9 cellular contexts compared by ENCODE assay signal in genomic region chr11:11010624-11011127, GRCh38.
A peak's percentile ranks its signal among the peaks of the same experiment; 100 is the strongest.
DNase-seq lines count a peak whose midpoint lies in the region; ATAC-seq and TF ChIP-seq lines count a peak whose summit lies in the region.
"Had no signal": no experiment of that assay in that cellular context is flagged by ENCODE, and none has a peak within 500 bp of the region (broad histone marks: within the 10 kb centered on the region; RNA-seq: fewer than 3 reads in every experiment).

No MANE protein-coding gene starts in this region.

- POLR2A ChIA-PET in A673 (lab: Charles Lee; ENCODE audit: low non-redundant PET): no interaction called here

- H3K36me3 Mint-ChIP-seq in activated naive CD8-positive, alpha-beta T cell treated with anti-CD3 and anti-CD28 coated beads, Interleukin-2, amount 50 U/mL, for 24 hours (ENCODE audit: low read depth): no peaks in the 10 kb centered on the region

- 34% methylated on average over 5 of the region's 8 CpGs for WGBS in mammary epithelial cell (ENCODE audit: low coverage, missing lambda C conversion rate)

- H3K4me3 Mint-ChIP-seq in activated naive CD8-positive, alpha-beta T cell treated with anti-CD3 and anti-CD28 coated beads, Interleukin-2, amount 50 U/mL, for 24 hours: no peak overlapping the region

- H3K36me3 ChIP-seq in A673 (ENCODE audit: insufficient read depth, low read length, poor library complexity, severe bottlenecking) (no peaks in the 10 kb centered on the region), mammary epithelial cell (ENCODE audit: insufficient read depth, low read length) (no peaks in the 10 kb centered on the region)

- H3K9ac ChIP-seq in mammary epithelial cell (ENCODE audit: insufficient read depth, low read length): no peak overlapping the region
- H3K9ac ChIP-seq: KMS-11 had no signal

- no peaks in the 10 kb centered on the region for H3K9me3 Mint-ChIP-seq in activated naive CD8-positive, alpha-beta T cell treated with anti-CD3 and anti-CD28 coated beads, Interleukin-2, amount 50 U/mL, for 24 hours

- TF ChIP-seq CTCF in A673 (conservative IDR thresholded peaks at IDR 0.05; ENCODE audit: low read depth, low read length) (peak; percentile 40), mammary epithelial cell (conservative IDR thresholded peaks at IDR 0.05 in 1 of 2, IDR thresholded peaks at IDR 0.05 in 1 of 2; ENCODE audit: extremely low read depth in 1 of 2, insufficient read depth in 1 of 2, low read depth in 1 of 2, low read length in 2 of 2) (peak; percentile 9 to 50)

- dilution Hi-C loops in mammary epithelial cell (cut with HindIII; ENCODE audit: low sequenced_read_pairs): no loop called here

- peak overlapping the region; percentile 24 for H3K4me2 ChIP-seq in mammary epithelial cell (ENCODE audit: insufficient read depth, low read depth, low read length)
- H3K4me2 ChIP-seq: KMS-11 had no signal

- no TSS peak for BruUV-seq in A673 (replicated peaks; lab: Mats Ljungman, UMichigan)
- no TSS peak for BruUV-seq in mammary epithelial cell (replicated peaks; lab: Mats Ljungman, UMichigan)

- H3K27ac Mint-ChIP-seq in activated naive CD8-positive, alpha-beta T cell treated with anti-CD3 and anti-CD28 coated beads, Interleukin-2, amount 50 U/mL, for 24 hours: no peak overlapping the region

- intact Hi-C loops in A673 (cut with micrococcal nuclease; ENCODE audit: unreplicated experiment) (no loop called here), mammary epithelial cell (cut with micrococcal nuclease) (no loop called here), left colon (cut with DNase I, micrococcal nuclease) (no loop called here)

- no peaks in the 10 kb centered on the region for H4K20me1 ChIP-seq in mammary epithelial cell (ENCODE audit: insufficient read depth, low read length)

- H3K27ac ChIP-seq in A673 (ENCODE audit: low read depth, low read length, poor library complexity, severe bottlenecking): no peak overlapping the region
- no peak overlapping the region for H3K27ac ChIP-seq in mammary epithelial cell (ENCODE audit: insufficient read depth, low read depth, low read length)
- H3K27ac ChIP-seq: KMS-11 had no signal

- no peaks in the 10 kb centered on the region for H3K4me1 ChIP-seq in A673 (ENCODE audit: insufficient read depth, low read length, poor library complexity, severe bottlenecking)
- H3K4me1 ChIP-seq in mammary epithelial cell (ENCODE audit: insufficient read depth, low read length): no peaks in the 10 kb centered on the region

- H3K9me3 ChIP-seq in A673 (ENCODE audit: low read depth, low read length, poor library complexity, severe bottlenecking) (no peaks in the 10 kb centered on the region), mammary epithelial cell (replicated peaks; ENCODE audit: insufficient read depth, low read length) (no peaks in the 10 kb centered on the region)

- H3K27me3 ChIP-seq in A673 (replicated peaks; ENCODE audit: insufficient read depth, low read depth, low read length, poor library complexity): peaks cover 5% of the 10 kb centered on the region
- peaks cover 5% of the 10 kb centered on the region for H3K27me3 ChIP-seq in mammary epithelial cell (ENCODE audit: insufficient read depth, low read length)

- H3K79me2 ChIP-seq in mammary epithelial cell (ENCODE audit: insufficient read depth, low read length): no peaks in the 10 kb centered on the region

- H3K4me1 Mint-ChIP-seq in activated naive CD8-positive, alpha-beta T cell treated with anti-CD3 and anti-CD28 coated beads, Interleukin-2, amount 50 U/mL, for 24 hours: no peaks in the 10 kb centered on the region

- peaks cover 15% of the 10 kb centered on the region for H3K27me3 Mint-ChIP-seq in activated naive CD8-positive, alpha-beta T cell treated with anti-CD3 and anti-CD28 coated beads, Interleukin-2, amount 50 U/mL, for 24 hours

- CTCF ChIA-PET in A673 (lab: Charles Lee) (interaction anchor here (1.5 to 2.3 kb wide), 2 partner anchors 11 to 77 kb away, joined by 3 to 10 read pairs; no protein-coding TSS in a partner anchor), mammary epithelial cell (lab: Charles Lee; ENCODE audit: low non-redundant PET) (no interaction called here)

- peak; percentile 95 for ATAC-seq in left colon
- no peak for ATAC-seq in GM19452 (IDR thresholded peaks at IDR 0.05; ENCODE audit: unreplicated experiment)
- ATAC-seq in activated naive CD8-positive, alpha-beta T cell treated with anti-CD3 and anti-CD28 coated beads, Interleukin-2, amount 50 U/mL, for 24 hours: no peak

- H3K4me3 ChIP-seq in A673 (ENCODE audit: low read depth, low read length, poor library complexity, severe bottlenecking): no peak overlapping the region
- no peak overlapping the region for H3K4me3 ChIP-seq in mammary epithelial cell (replicated peaks in 1 of 3; ENCODE audit: insufficient read depth in 1 of 3, low read depth in 2 of 3, low read length in 3 of 3)

- peak overlapping the region; percentile 16 for H2AFZ ChIP-seq in mammary epithelial cell (ENCODE audit: low read depth, low read length)

- DNase-seq in A673 (ENCODE audit: low spot score) (peak; percentile 33), HT-29 (ENCODE audit: low spot score) (peak; percentile 75), mammary epithelial cell (peak; percentile 33), left colon (peak; percentile 31 to 59), SIG-M5 treated with dmso at 0.1 percent for 504 hours (lab: John Stamatoyannopoulos, UW; ENCODE audit: unreplicated experiment) (no peak), OCI-M2 (lab: John Stamatoyannopoulos, UW; ENCODE audit: unreplicated experiment) (no peak)
- DNase-seq in activated naive CD8-positive, alpha-beta T cell treated with anti-CD3 and anti-CD28 coated beads, Interleukin-2, amount 50 U/mL, for 24 hours: no peak

- in situ Hi-C loops in mammary epithelial cell (cut with MboI; ENCODE audit: low sequenced_read_pairs in 2 of 2): no loop called here

Comparison
In these comparisons a context has a peak if more than half of its experiments do, and no peak if none do; other contexts are left out.
1. DNase-seq: peak in A673 (single experiment), HT-29 (single experiment), mammary epithelial cell (single experiment) and left colon (2 of 2); none in SIG-M5 treated with dmso at 0.1 percent for 504 hours (single experiment), OCI-M2 (single experiment) and activated naive CD8-positive, alpha-beta T cell treated with anti-CD3 and anti-CD28 coated beads, Interleukin-2, amount 50 U/mL, for 24 hours (single experiment).